ENCODE assay signal across 31 cellular contexts in the genomic region with DNA sequence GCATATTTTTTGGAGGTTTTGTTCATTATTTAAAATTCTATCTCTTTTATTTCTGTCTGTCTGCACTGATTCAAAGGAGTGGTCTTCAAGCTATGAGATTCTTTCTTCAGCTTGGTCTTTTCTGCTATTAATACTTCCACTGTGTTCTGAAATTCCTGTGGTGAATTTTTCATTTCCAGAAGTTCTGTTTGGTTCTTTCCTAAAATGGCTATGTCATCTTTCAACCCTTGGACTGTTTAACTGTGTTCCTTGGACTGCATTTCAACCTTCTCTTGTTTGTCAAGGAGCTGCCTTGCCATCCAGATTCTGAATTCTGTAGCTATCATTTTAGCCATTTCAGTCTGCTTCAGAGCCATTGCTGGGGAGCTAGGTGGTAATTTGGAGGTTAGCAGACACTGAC.
DNase-seq lines count a peak whose midpoint lies in the region; ATAC-seq and TF ChIP-seq lines count a peak whose summit lies in the region.
"Had no signal": no experiment of that assay in that cellular context is flagged by ENCODE, and none has a peak within 500 bp of the region (broad histone marks: within the 10 kb centered on the region; RNA-seq: fewer than 3 reads in every experiment).

No MANE protein-coding gene starts in this region.

- no peak overlapping the region for H3K4me2 ChIP-seq in trophoblast cell (ENCODE audit: low read length)
- H3K4me2 ChIP-seq: smooth muscle cell had no signal

- no peak overlapping the region for H3K9ac ChIP-seq in trophoblast cell (ENCODE audit: low read length)

- no peaks in the 10 kb centered on the region for H3K4me1 Mint-ChIP-seq in WTC11

- no peak overlapping the region for H2AK5ac ChIP-seq in trophoblast cell (ENCODE audit: low read length)

- no peaks in the 10 kb centered on the region for H3K27me3 Mint-ChIP-seq in WTC11 (ENCODE audit: low read depth)
- H3K27me3 Mint-ChIP-seq: stimulated activated naive CD8-positive, alpha-beta T cell treated with anti-CD3 and anti-CD28 coated beads, Interleukin-15, amount 100 ng/mL, for 72 hours had no signal

- POLR2A ChIA-PET in WTC11 (lab: Charles Lee) = no interaction called here

- H4K8ac ChIP-seq in trophoblast cell (ENCODE audit: low read depth, low read length) = no peak overlapping the region

- H3K4ac ChIP-seq in trophoblast cell (ENCODE audit: low read depth, low read length) = no peak overlapping the region

- CTCF ChIA-PET in WTC11 (lab: Charles Lee) = no interaction called here

- no peak for TF ChIP-seq CTCF in WTC11 (IDR thresholded peaks at IDR 0.05)

- H3K36me3 Mint-ChIP-seq in WTC11 = no peaks in the 10 kb centered on the region

- ATAC-seq in WTC11 = no peak
- no peak for ATAC-seq in HG03439 (IDR thresholded peaks at IDR 0.05; ENCODE audit: unreplicated experiment)
- ATAC-seq: body of pancreas; left lobe of liver; stimulated activated naive CD8-positive, alpha-beta T cell treated with anti-CD3 and anti-CD28 coated beads, Interleukin-15, amount 100 ng/mL, for 72 hours had no signal

- H3K27ac ChIP-seq in trophoblast cell (ENCODE audit: low read depth, low read length) = no peak overlapping the region
- H3K27ac ChIP-seq: body of pancreas, dorsolateral prefrontal cortex, right atrium auricular region, thoracic aorta, uterus, VCaP had no signal

- no peaks in the 10 kb centered on the region for H3K4me1 ChIP-seq in trophoblast cell (ENCODE audit: control insufficient read depth in 1 of 2, insufficient read depth in 2 of 2, low read length in 2 of 2)
- H3K4me1 ChIP-seq: body of pancreas, HAP-1, right atrium auricular region, uterus had no signal

- H3K79me1 ChIP-seq in trophoblast cell (ENCODE audit: low read length) = no peaks in the 10 kb centered on the region

- peak overlapping the region; percentile 85 for H3K23ac ChIP-seq in trophoblast cell (ENCODE audit: low read length)

- no peak overlapping the region for H4K91ac ChIP-seq in trophoblast cell (ENCODE audit: low read depth, low read length)

- no peaks in the 10 kb centered on the region for H3K9me3 ChIP-seq in trophoblast cell (ENCODE audit: insufficient read depth, low read depth, low read length)
- H3K9me3 ChIP-seq: body of pancreas, HAP-1, right atrium auricular region, thoracic aorta, uterus had no signal

- no peak overlapping the region for H3K14ac ChIP-seq in trophoblast cell (ENCODE audit: low read length)

- in situ Hi-C loops in KBM-7 (cut with MboI; ENCODE audit: low pct_unique_long_range_greater_than_20kb, low sequenced_read_pairs) = no loop called here

- H2BK5ac ChIP-seq in trophoblast cell (ENCODE audit: low read depth, low read length, poor library complexity) = no peak overlapping the region

- DNase-seq in GM03348 (ENCODE audit: low spot score) (peak; percentile 3), WTC11 (ENCODE audit: low spot score) (no peak), fibroblast of gingiva (ENCODE audit: low read depth) (peak; percentile 12), trophoblast cell (no peak), KBM-7 (no peak), NCI-H345 treated with DMSO at 0.1 percent for 48 hours (lab: John Stamatoyannopoulos, UW; ENCODE audit: unreplicated experiment) (no peak)
- DNase-seq: ACHN; activated CD4-positive, alpha-beta T cell treated with anti-CD3 and anti-CD28 coated beads for 48 hours; activated CD8-positive, alpha-beta memory T cell treated with anti-CD3 and anti-CD28 coated beads for 24 hours; activated effector memory CD4-positive, alpha-beta T cell treated with anti-CD3 and anti-CD28 coated beads, Interleukin-2, amount 50 U/mL, for 16 hours; activated T-cell treated with anti-CD3 and anti-CD28 coated beads for 4 hours; body of pancreas; cerebellar nuclear complex; DMS153; dorsolateral prefrontal cortex; Kasumi-1; mesenchymal stem cell; NCI-H1436; NCI-H2107; NCI-H345; SHP77; stimulated activated CD4-positive, alpha-beta T cell treated with anti-CD3 and anti-CD28 coated beads, Interleukin-1b, Interleukin-23, amount 100 ng/mL, for 48 hours; stimulated activated naive CD8-positive, alpha-beta T cell treated with anti-CD3 and anti-CD28 coated beads, Interleukin-15, amount 100 ng/mL, for 72 hours; uterus had no signal

- no peak overlapping the region for H2BK120ac ChIP-seq in trophoblast cell (ENCODE audit: insufficient read depth, low read length, poor library complexity)

- H3K27ac Mint-ChIP-seq in WTC11 = peak overlapping the region; percentile 6; the same call in 1 of the 2 replicates
- H3K27ac Mint-ChIP-seq: stimulated activated naive CD8-positive, alpha-beta T cell treated with anti-CD3 and anti-CD28 coated beads, Interleukin-15, amount 100 ng/mL, for 72 hours had no signal

- no peaks in the 10 kb centered on the region for H3K27me3 ChIP-seq in trophoblast cell (ENCODE audit: insufficient read depth, low read length)
- H3K27me3 ChIP-seq: body of pancreas, dorsolateral prefrontal cortex, right atrium auricular region, uterus had no signal

- H3K79me2 ChIP-seq in trophoblast cell (ENCODE audit: control insufficient read depth, insufficient read depth, low read length, poor library complexity) = no peaks in the 10 kb centered on the region

- no peak overlapping the region for H3K4me3 Mint-ChIP-seq in WTC11
- H3K4me3 Mint-ChIP-seq: stimulated activated naive CD8-positive, alpha-beta T cell treated with anti-CD3 and anti-CD28 coated beads, Interleukin-15, amount 100 ng/mL, for 72 hours had no signal

- peaks cover 0 to 2% of the 10 kb centered on the region in 2 experiments for H3K36me3 ChIP-seq in trophoblast cell (ENCODE audit: control insufficient read depth in 1 of 2, insufficient read depth in 2 of 2, low read length in 2 of 2)
- H3K36me3 ChIP-seq: HAP-1, right atrium auricular region, thoracic aorta, uterus had no signal

- H4K12ac ChIP-seq in trophoblast cell (ENCODE audit: low read depth, low read length) = no peak overlapping the region

- H3K4me3 ChIP-seq in trophoblast cell (ENCODE audit: low read depth, low read length) = no peak overlapping the region
- H3K4me3 ChIP-seq: body of pancreas, dorsolateral prefrontal cortex, HAP-1, right atrium auricular region, smooth muscle cell, thoracic aorta, uterus had no signal

- no peaks in the 10 kb centered on the region for H3K9me3 Mint-ChIP-seq in WTC11
- H3K9me3 Mint-ChIP-seq: stimulated activated naive CD8-positive, alpha-beta T cell treated with anti-CD3 and anti-CD28 coated beads, Interleukin-15, amount 100 ng/mL, for 72 hours had no signal

- H3K18ac ChIP-seq in trophoblast cell (ENCODE audit: low read length) = no peak overlapping the region

- no peak overlapping the region for H2AFZ ChIP-seq in trophoblast cell (ENCODE audit: insufficient read depth, low read length, poor library complexity)

- no peak overlapping the region for H2BK12ac ChIP-seq in trophoblast cell (ENCODE audit: low read length)

TF ChIP-seq in WTC11, 78 proteins besides CTCF, POLR2A, EP300 and RAD21 (continues in another document):
- TF ChIP-seq NR3C1 (CRISPR knock-in tag; conservative IDR thresholded peaks at IDR 0.05; ENCODE audit: low read depth) (no peak), ZNF317 (CRISPR knock-in tag; IDR thresholded peaks at IDR 0.05; ENCODE audit: borderline replicate concordance, low read depth) (no peak), JAZF1 (CRISPR knock-in tag; IDR thresholded peaks at IDR 0.05) (no peak), ESRRA (CRISPR knock-in tag; IDR thresholded peaks at IDR 0.05; ENCODE audit: borderline replicate concordance) (no peak), ZNF263 (CRISPR knock-in tag; IDR thresholded peaks at IDR 0.05; ENCODE audit: low read depth) (no peak), ATF1 (CRISPR knock-in tag; IDR thresholded peaks at IDR 0.05) (no peak), ZNF121 (CRISPR knock-in tag; IDR thresholded peaks at IDR 0.05) (no peak), CREB1 (CRISPR knock-in tag; IDR thresholded peaks at IDR 0.05) (no peak)
- TF ChIP-seq, protein P1, sequence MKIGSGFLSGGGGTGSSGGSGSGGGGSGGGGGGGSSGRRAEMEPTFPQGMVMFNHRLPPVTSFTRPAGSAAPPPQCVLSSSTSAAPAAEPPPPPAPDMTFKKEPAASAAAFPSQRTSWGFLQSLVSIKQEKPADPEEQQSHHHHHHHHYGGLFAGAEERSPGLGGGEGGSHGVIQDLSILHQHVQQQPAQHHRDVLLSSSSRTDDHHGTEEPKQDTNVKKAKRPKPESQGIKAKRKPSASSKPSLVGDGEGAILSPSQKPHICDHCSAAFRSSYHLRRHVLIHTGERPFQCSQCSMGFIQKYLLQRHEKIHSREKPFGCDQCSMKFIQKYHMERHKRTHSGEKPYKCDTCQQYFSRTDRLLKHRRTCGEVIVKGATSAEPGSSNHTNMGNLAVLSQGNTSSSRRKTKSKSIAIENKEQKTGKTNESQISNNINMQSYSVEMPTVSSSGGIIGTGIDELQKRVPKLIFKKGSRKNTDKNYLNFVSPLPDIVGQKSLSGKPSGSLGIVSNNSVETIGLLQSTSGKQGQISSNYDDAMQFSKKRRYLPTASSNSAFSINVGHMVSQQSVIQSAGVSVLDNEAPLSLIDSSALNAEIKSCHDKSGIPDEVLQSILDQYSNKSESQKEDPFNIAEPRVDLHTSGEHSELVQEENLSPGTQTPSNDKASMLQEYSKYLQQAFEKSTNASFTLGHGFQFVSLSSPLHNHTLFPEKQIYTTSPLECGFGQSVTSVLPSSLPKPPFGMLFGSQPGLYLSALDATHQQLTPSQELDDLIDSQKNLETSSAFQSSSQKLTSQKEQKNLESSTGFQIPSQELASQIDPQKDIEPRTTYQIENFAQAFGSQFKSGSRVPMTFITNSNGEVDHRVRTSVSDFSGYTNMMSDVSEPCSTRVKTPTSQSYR (CRISPR knock-in tag; IDR thresholded peaks at IDR 0.05) = no peak
- TF ChIP-seq, protein P2, sequence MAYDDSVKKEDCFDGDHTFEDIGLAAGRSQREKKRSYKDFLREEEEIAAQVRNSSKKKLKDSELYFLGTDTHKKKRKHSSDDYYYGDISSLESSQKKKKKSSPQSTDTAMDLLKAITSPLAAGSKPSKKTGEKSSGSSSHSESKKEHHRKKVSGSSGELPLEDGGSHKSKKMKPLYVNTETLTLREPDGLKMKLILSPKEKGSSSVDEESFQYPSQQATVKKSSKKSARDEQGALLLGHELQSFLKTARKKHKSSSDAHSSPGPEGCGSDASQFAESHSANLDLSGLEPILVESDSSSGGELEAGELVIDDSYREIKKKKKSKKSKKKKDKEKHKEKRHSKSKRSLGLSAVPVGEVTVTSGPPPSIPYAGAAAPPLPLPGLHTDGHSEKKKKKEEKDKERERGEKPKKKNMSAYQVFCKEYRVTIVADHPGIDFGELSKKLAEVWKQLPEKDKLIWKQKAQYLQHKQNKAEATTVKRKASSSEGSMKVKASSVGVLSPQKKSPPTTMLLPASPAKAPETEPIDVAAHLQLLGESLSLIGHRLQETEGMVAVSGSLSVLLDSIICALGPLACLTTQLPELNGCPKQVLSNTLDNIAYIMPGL (CRISPR knock-in tag; IDR thresholded peaks at IDR 0.05) = no peak

Comparison
In these comparisons a context has a peak if more than half of its experiments do, and no peak if none do; other contexts are left out.
1. DNase-seq: peak in GM03348 (single experiment) and fibroblast of gingiva (single experiment); none in WTC11 (single experiment), trophoblast cell (0 of 2), KBM-7 (single experiment) and NCI-H345 treated with DMSO at 0.1 percent for 48 hours (single experiment).